ENCODE assay signal across 16 cellular contexts in the genomic region with DNA sequence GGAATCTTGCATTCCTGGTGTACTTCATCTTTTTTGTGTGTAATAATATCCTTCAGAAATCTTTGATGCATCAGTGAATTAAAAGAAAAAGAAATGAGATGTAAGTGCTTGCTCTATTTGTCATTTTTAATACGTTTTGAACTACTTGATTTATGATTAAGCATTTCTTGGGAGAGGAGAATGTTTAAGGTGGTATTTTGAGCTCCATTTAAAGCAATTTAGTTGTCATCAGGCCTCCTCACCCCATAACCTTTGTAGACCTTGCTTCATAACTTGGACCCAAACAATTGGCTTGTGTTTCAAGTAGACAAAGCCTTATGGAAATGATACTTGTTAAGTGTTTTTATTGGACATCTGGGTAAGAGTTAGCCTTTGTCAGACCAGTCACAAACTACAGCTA.
DNase-seq lines count a peak whose midpoint lies in the region; ATAC-seq, FAIRE-seq and TF ChIP-seq lines count a peak whose summit lies in the region.
"Had no signal": no experiment of that assay in that cellular context is flagged by ENCODE, and none has a peak within 500 bp of the region (broad histone marks: within the 10 kb centered on the region; RNA-seq: fewer than 3 reads in every experiment).

No MANE protein-coding gene starts in this region.

- H3K9me2 ChIP-seq in Karpas-422 (replicated peaks; ENCODE audit: insufficient read depth, low read length): no peaks in the 10 kb centered on the region

- TF ChIP-seq RAD21 in Ishikawa (IDR thresholded peaks at IDR 0.05; ENCODE audit: low read depth): no peak

- H4K20me1 ChIP-seq in Karpas-422 (ENCODE audit: insufficient read depth, low read depth, low read length): no peaks in the 10 kb centered on the region

- no peak overlapping the region for H3K9ac ChIP-seq in Karpas-422 (ENCODE audit: low read length)

- no peaks in the 10 kb centered on the region for H3K36me3 ChIP-seq in Karpas-422 (ENCODE audit: insufficient read depth, low read length)
- H3K36me3 ChIP-seq: HAP-1 had no signal

- H3K4me2 ChIP-seq in Karpas-422 (ENCODE audit: low read depth, low read length, poor library complexity, severe bottlenecking): no peak overlapping the region

- no peak overlapping the region for H3K4me3 ChIP-seq in Karpas-422 (ENCODE audit: low read length)
- H3K4me3 ChIP-seq: HAP-1 had no signal

- in situ Hi-C loops in SK-MEL-5 (cut with HindIII; ENCODE audit: low pct_unique_long_range_greater_than_20kb, low sequenced_read_pairs): no loop called here

- ATAC-seq in GM21390 (IDR thresholded peaks at IDR 0.05; ENCODE audit: unreplicated experiment): no peak

- H2AFZ ChIP-seq in Karpas-422 (ENCODE audit: low read length): no peak overlapping the region

- DNase-seq in SK-MEL-5 (ENCODE audit: low read depth, low spot score): peak; percentile 37
- DNase-seq in foreskin melanocyte: peak; percentile 23
- DNase-seq in NCI-H1417 treated with DMSO at 0.1 percent for 48 hours (lab: John Stamatoyannopoulos, UW): no peak
- no peak for DNase-seq in Karpas-422
- no peak for DNase-seq in frontal cortex (ENCODE audit: low spot score in 2 of 2)
- DNase-seq: Caco-2; CD8-positive, alpha-beta memory T cell; GF-D8; HFFc6 had no signal

- H3K27ac ChIP-seq in Karpas-422 (ENCODE audit: low read length): no peak overlapping the region
- H3K27ac ChIP-seq: HL-60 had no signal

- H3K9me3 ChIP-seq in Karpas-422 (ENCODE audit: low read length): no peaks in the 10 kb centered on the region
- H3K9me3 ChIP-seq: Caco-2, HAP-1 had no signal

- no peaks in the 10 kb centered on the region for H3K4me1 ChIP-seq in Karpas-422 (ENCODE audit: low read length)
- H3K4me1 ChIP-seq: Caco-2, HAP-1 had no signal

- FAIRE-seq in frontal cortex (lab: Jason Lieb, UNC): no peak
- FAIRE-seq: A204.1, GM19239, H1 had no signal

- H3K27me3 ChIP-seq in Karpas-422 (ENCODE audit: low read length): no peaks in the 10 kb centered on the region

- TF ChIP-seq EP300 in Ishikawa (IDR thresholded peaks at IDR 0.05; ENCODE audit: borderline replicate concordance): peak; percentile 39; the same call in 1 of the 2 replicates

- no peaks in the 10 kb centered on the region for H3K79me2 ChIP-seq in Karpas-422 (ENCODE audit: low read length)

TF ChIP-seq in Ishikawa, 13 proteins besides CTCF, POLR2A, EP300 and RAD21:
- TF ChIP-seq TEAD4 (IDR thresholded peaks at IDR 0.05) (peak; percentile 31; the same call in 1 of the 2 replicates), ZBTB7A (IDR thresholded peaks at IDR 0.05; ENCODE audit: low read depth) (no peak)

Comparison
In these comparisons a context has a peak if more than half of its experiments do, and no peak if none do; other contexts are left out.
1. DNase-seq: peak in SK-MEL-5 (single experiment) and foreskin melanocyte (single experiment); none in NCI-H1417 treated with DMSO at 0.1 percent for 48 hours (single experiment), Karpas-422 (single experiment) and frontal cortex (0 of 2).